Comparison of ENCODE assay signal across 9 cellular contexts in genomic region chr5:53481354-53481886, GRCh38. TPM values are rescaled to one million over a fixed set of nuclear protein-coding genes. Genes with fewer than 3 reads are reported as not detected.
DNase-seq lines count a peak whose midpoint lies in the region; ATAC-seq, FAIRE-seq and TF ChIP-seq lines count a peak whose summit lies in the region.
"Had no signal": no experiment of that assay in that cellular context is flagged by ENCODE, and none has a peak within 500 bp of the region (broad histone marks: within the 10 kb centered on the region; RNA-seq: fewer than 3 reads in every experiment).

No MANE protein-coding gene starts in this region.

- H3K27me3 ChIP-seq in astrocyte (ENCODE audit: insufficient read depth, low read length) (no peaks in the 10 kb centered on the region), right lobe of liver (no peaks in the 10 kb centered on the region), tibial nerve (no peaks in the 10 kb centered on the region)

- TF ChIP-seq CTCF in astrocyte (IDR thresholded peaks at IDR 0.05; ENCODE audit: insufficient read depth, low read depth, low read length) (no peak), right lobe of liver (IDR thresholded peaks at IDR 0.05) (no peak), tibial nerve (IDR thresholded peaks at IDR 0.05) (no peak)

- ATAC-seq in activated T-cell treated with anti-CD3 and anti-CD28 coated beads, Interleukin-2, amount 50 U/mL, for 4 hours = no peak
- ATAC-seq in right lobe of liver = no peak
- ATAC-seq in GM18868 (IDR thresholded peaks at IDR 0.05; ENCODE audit: unreplicated experiment) = no peak

- H3K9me3 ChIP-seq in astrocyte (ENCODE audit: insufficient read depth, low read depth, low read length) (no peaks in the 10 kb centered on the region), right lobe of liver (no peaks in the 10 kb centered on the region), tibial nerve (no peaks in the 10 kb centered on the region)

- no peaks in the 10 kb centered on the region for H3K36me3 ChIP-seq in astrocyte (ENCODE audit: insufficient read depth, low read length)
- peaks cover 0 to 19% (median 0%) of the 10 kb centered on the region in 4 donors for H3K36me3 ChIP-seq in right lobe of liver
- H3K36me3 ChIP-seq in tibial nerve = no peaks in the 10 kb centered on the region

- peaks cover 9% of the 10 kb centered on the region for H3K4me1 ChIP-seq in astrocyte (ENCODE audit: insufficient read depth, low read length)
- H3K4me1 ChIP-seq in right lobe of liver = peaks cover 0 to 32% (median 14%) of the 10 kb centered on the region in 4 donors
- peaks cover 0 to 48% (median 4%) of the 10 kb centered on the region in 4 donors for H3K4me1 ChIP-seq in tibial nerve

- H3K4me3 Mint-ChIP-seq in activated T-cell treated with anti-CD3 and anti-CD28 coated beads, Interleukin-2, amount 50 U/mL, for 4 hours = peak overlapping the region; percentile 87
- H3K4me3 Mint-ChIP-seq in astrocyte (ENCODE audit: unreplicated experiment) = peak overlapping the region; percentile 92

- no peak for FAIRE-seq in astrocyte (lab: Jason Lieb, UNC)

- DNase-seq in activated T-cell treated with anti-CD3 and anti-CD28 coated beads, Interleukin-2, amount 50 U/mL, for 4 hours = no peak
- no peak for DNase-seq in activated T-cell treated with anti-CD3 and anti-CD28 coated beads, Interleukin-2, amount 50 U/mL, for 48 hours
- DNase-seq in astrocyte (ENCODE audit: low read depth) (no peak), right lobe of liver (no peak), tibial nerve (ENCODE audit: low spot score in 2 of 2) (no peak), SIG-M5 (lab: John Stamatoyannopoulos, UW) (no peak), NCI-H2196 (lab: John Stamatoyannopoulos, UW; ENCODE audit: unreplicated experiment) (no peak)
- DNase-seq: NCI-H510A had no signal

- no peaks in the 10 kb centered on the region for H3K36me3 Mint-ChIP-seq in activated T-cell treated with anti-CD3 and anti-CD28 coated beads, Interleukin-2, amount 50 U/mL, for 4 hours (ENCODE audit: insufficient read depth)
- H3K36me3 Mint-ChIP-seq in astrocyte (ENCODE audit: low read depth, unreplicated experiment) = peaks cover 9% of the 10 kb centered on the region

- peak overlapping the region; percentile 68 for H2AFZ ChIP-seq in astrocyte (ENCODE audit: low read depth, low read length)

- no peaks in the 10 kb centered on the region for H4K20me1 ChIP-seq in astrocyte (ENCODE audit: insufficient read depth, low read length)

- peak overlapping the region; percentile 53 for H3K27ac Mint-ChIP-seq in astrocyte (ENCODE audit: unreplicated experiment)

- H3K9ac ChIP-seq in astrocyte (ENCODE audit: low read length) = peak overlapping the region; percentile 83

- TF ChIP-seq POLR2A in right lobe of liver (IDR thresholded peaks at IDR 0.05) = no peak
- no peak for TF ChIP-seq POLR2A in tibial nerve (IDR thresholded peaks at IDR 0.05)

- H3K4me2 ChIP-seq in astrocyte (ENCODE audit: low read length) = peak overlapping the region; percentile 94

- H3K27ac ChIP-seq in astrocyte (ENCODE audit: low read depth, low read length) (peak overlapping the region; percentile 53), right lobe of liver (peak overlapping the region; percentile 37 to 98 (median 95)), tibial nerve (peak overlapping the region in 3 of 4 donors; percentile 61 to 80 (median 77))

- intact Hi-C loops in right lobe of liver (cut with DNase I) = loop anchor here in 1 of 2 donors (5.0 kb wide), 1 partner anchor 746 kb away; no protein-coding TSS in a partner anchor

- TF ChIP-seq EP300 in tibial nerve (IDR thresholded peaks at IDR 0.05) = no peak

- H3K27me3 Mint-ChIP-seq in activated T-cell treated with anti-CD3 and anti-CD28 coated beads, Interleukin-2, amount 50 U/mL, for 4 hours (ENCODE audit: low read depth) = peaks cover 60% of the 10 kb centered on the region
- no peaks in the 10 kb centered on the region for H3K27me3 Mint-ChIP-seq in astrocyte (ENCODE audit: low read depth, unreplicated experiment)

- peaks cover 3% of the 10 kb centered on the region for H3K79me2 ChIP-seq in astrocyte (ENCODE audit: insufficient read depth, low read length)

- peaks cover 27% of the 10 kb centered on the region for H3K4me1 Mint-ChIP-seq in activated T-cell treated with anti-CD3 and anti-CD28 coated beads, Interleukin-2, amount 50 U/mL, for 4 hours (ENCODE audit: low read depth)
- peaks cover 2% of the 10 kb centered on the region for H3K4me1 Mint-ChIP-seq in astrocyte (ENCODE audit: low read depth, unreplicated experiment)

- H3K4me3 ChIP-seq in astrocyte (ENCODE audit: insufficient read depth, low read depth, low read length) = peak overlapping the region; percentile 77
- H3K4me3 ChIP-seq in right lobe of liver = peak overlapping the region; percentile 68 to 75 (median 72)
- H3K4me3 ChIP-seq in tibial nerve = peak overlapping the region; percentile 33 to 88 (median 72)

- 2% methylated on average over 5 of the region's 5 CpGs for WGBS in right lobe of liver (ENCODE audit: insufficient coverage, low coverage, low lambda C conversion rate, missing lambda C conversion rate)
- WGBS in tibial nerve, 2 donors = 1 to 4% methylated on average over 5 of the region's 5 CpGs

- H3K9me3 Mint-ChIP-seq in activated T-cell treated with anti-CD3 and anti-CD28 coated beads, Interleukin-2, amount 50 U/mL, for 4 hours = no peaks in the 10 kb centered on the region
- no peaks in the 10 kb centered on the region for H3K9me3 Mint-ChIP-seq in astrocyte (ENCODE audit: unreplicated experiment)

RNA-seq across cellular contexts. Expression of gene FST, which starts 1.0 kb away (rescaled TPM):
- total RNA-seq in activated T-cell treated with anti-CD3 and anti-CD28 coated beads, Interleukin-2, amount 50 U/mL, for 4 hours = 1 to 10 TPM; 1.6 to 3.9 (median 3.5) TPM
- total RNA-seq in astrocyte (39.1 and 57.1 TPM in 2 replicates), right lobe of liver (10 to 100 TPM; 13.1 to 28.2 (median 15.3) TPM), tibial nerve (10 to 100 TPM in 3 of 4 donors, 1 to 10 TPM in 1; 1.8 to 27.3 (median 12.9) TPM)
